Comparison of ENCODE assay signal across 8 cellular contexts in the genomic region with DNA sequence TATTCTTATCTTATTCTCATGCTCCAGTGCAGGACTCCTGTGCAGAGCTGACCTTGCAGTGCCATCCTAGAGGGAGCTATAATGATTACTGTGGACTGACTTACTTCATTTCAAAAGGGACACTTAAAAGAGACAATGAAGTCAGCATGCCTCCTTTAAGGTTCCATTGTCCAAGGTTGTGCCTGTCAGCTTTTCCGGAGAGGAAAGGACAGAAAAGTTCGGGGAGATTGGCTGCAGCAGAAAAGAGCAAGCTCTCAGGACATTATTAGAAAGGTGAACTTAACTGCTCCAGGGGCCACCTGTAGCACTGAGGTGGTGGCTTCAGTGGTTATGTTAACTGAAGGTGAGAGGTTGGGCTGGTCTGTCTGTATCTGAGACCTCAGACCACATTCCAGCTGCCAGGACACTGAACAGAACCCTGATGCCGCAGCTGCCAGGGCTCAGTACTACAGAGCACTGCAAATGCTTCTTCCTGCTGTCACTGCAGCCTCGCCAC.
DNase-seq lines count a peak whose midpoint lies in the region; ATAC-seq and TF ChIP-seq lines count a peak whose summit lies in the region.

No MANE protein-coding gene starts in this region.

- WGBS in upper lobe of left lung, 2 donors, result 56 to 68% methylated on average over 4 of the region's 4 CpGs

- H3F3A ChIP-seq in Loucy (ENCODE audit: low read depth), result no peaks in the 10 kb centered on the region

- peak overlapping the region in 1 of 4 donors; percentile 23 for H3K27ac ChIP-seq in upper lobe of left lung

- no peak for TF ChIP-seq EP300 in upper lobe of left lung (IDR thresholded peaks at IDR 0.05)

- H3K9me3 ChIP-seq in Loucy (ENCODE audit: insufficient read depth, low read depth, low read length) (peaks cover 8% of the 10 kb centered on the region; the same call in 1 of the 2 replicates), upper lobe of left lung (peaks cover 0 to 11% (median 5%) of the 10 kb centered on the region in 4 donors)

- no peaks in the 10 kb centered on the region for H3K79me2 ChIP-seq in Loucy (ENCODE audit: insufficient read depth, low read length)

- peaks cover 11% of the 10 kb centered on the region for H3K4me1 ChIP-seq in Loucy (ENCODE audit: insufficient read depth, low read length, poor library complexity, severe bottlenecking)
- H3K4me1 ChIP-seq in upper lobe of left lung, result peaks cover 0 to 9% (median 0%) of the 10 kb centered on the region in 4 donors

- H3K36me3 ChIP-seq in H7 (replicated peaks; ENCODE audit: control insufficient read depth, insufficient read depth, low read length) (no peaks in the 10 kb centered on the region), Loucy (ENCODE audit: insufficient read depth, low read length) (no peaks in the 10 kb centered on the region), upper lobe of left lung (no peaks in the 10 kb centered on the region)

- ATAC-seq in upper lobe of left lung (ENCODE audit: low FRiP score in 2 of 2), result no peak

- no peaks in the 10 kb centered on the region for H3K9me2 ChIP-seq in Loucy (replicated peaks; ENCODE audit: low read depth, low read length)

- no peaks in the 10 kb centered on the region for H4K20me1 ChIP-seq in Loucy (ENCODE audit: insufficient read depth, low read length, poor library complexity, severe bottlenecking)

- TF ChIP-seq CTCF in GM10266 (IDR thresholded peaks at IDR 0.05; ENCODE audit: control insufficient read depth, insufficient read depth, low read depth, missing control alignments), result peak; percentile 19
- peak; percentile 37 for TF ChIP-seq CTCF in Loucy (conservative IDR thresholded peaks at IDR 0.05; ENCODE audit: low read length)
- no peak for TF ChIP-seq CTCF in upper lobe of left lung (IDR thresholded peaks at IDR 0.05)

- DNase-seq in GM10266 (ENCODE audit: extremely low spot score) (no peak), H7 (peak; percentile 38), iPS-NIHi7 (ENCODE audit: extremely low spot score) (peak; percentile 31), NCI-H524 (lab: John Stamatoyannopoulos, UW) (no peak), upper lobe of left lung (no peak), AG20443 (ENCODE audit: low spot score) (no peak)
- DNase-seq in activated CD4-positive, alpha-beta T cell treated with anti-CD3 and anti-CD28 coated beads for 1 hour, result no peak

- no peak overlapping the region for H3K4me3 ChIP-seq in H7 (ENCODE audit: insufficient read depth, low read depth, low read length)
- no peak overlapping the region for H3K4me3 ChIP-seq in Loucy (ENCODE audit: low read length, poor library complexity, severe bottlenecking)
- H3K4me3 ChIP-seq in upper lobe of left lung, result no peak overlapping the region

- H3K27me3 ChIP-seq in H7 (ENCODE audit: control insufficient read depth, insufficient read depth, low read length), result no peaks in the 10 kb centered on the region
- no peaks in the 10 kb centered on the region for H3K27me3 ChIP-seq in Loucy (ENCODE audit: insufficient read depth, low read length, poor library complexity, severe bottlenecking)
- H3K27me3 ChIP-seq in upper lobe of left lung, result no peaks in the 10 kb centered on the region

- no peak overlapping the region for H3K9ac ChIP-seq in Loucy (ENCODE audit: low read depth, low read length, poor library complexity, severe bottlenecking)

- peak overlapping the region; percentile 39 for H3K4me2 ChIP-seq in Loucy (ENCODE audit: low read depth, low read length, poor library complexity, severe bottlenecking)

- peak overlapping the region; percentile 13; the same call in 1 of the 2 replicates for H2AFZ ChIP-seq in Loucy (ENCODE audit: low read length)

- TF ChIP-seq POLR2A in upper lobe of left lung (IDR thresholded peaks at IDR 0.05), result no peak

Comparison
In these comparisons a context has a peak if more than half of its experiments do, and no peak if none do; other contexts are left out.
1. DNase-seq: peak in H7 (single experiment) and iPS-NIHi7 (single experiment); none in GM10266 (single experiment), NCI-H524 (0 of 2), upper lobe of left lung (0 of 2), activated CD4-positive, alpha-beta T cell treated with anti-CD3 and anti-CD28 coated beads for 1 hour (single experiment) and AG20443 (single experiment).
2. CTCF ChIP-seq: peak in GM10266 (single experiment) and Loucy (single experiment); none in upper lobe of left lung (0 of 6).